ENCODE assay signal across 20 cellular contexts in the genomic region with DNA sequence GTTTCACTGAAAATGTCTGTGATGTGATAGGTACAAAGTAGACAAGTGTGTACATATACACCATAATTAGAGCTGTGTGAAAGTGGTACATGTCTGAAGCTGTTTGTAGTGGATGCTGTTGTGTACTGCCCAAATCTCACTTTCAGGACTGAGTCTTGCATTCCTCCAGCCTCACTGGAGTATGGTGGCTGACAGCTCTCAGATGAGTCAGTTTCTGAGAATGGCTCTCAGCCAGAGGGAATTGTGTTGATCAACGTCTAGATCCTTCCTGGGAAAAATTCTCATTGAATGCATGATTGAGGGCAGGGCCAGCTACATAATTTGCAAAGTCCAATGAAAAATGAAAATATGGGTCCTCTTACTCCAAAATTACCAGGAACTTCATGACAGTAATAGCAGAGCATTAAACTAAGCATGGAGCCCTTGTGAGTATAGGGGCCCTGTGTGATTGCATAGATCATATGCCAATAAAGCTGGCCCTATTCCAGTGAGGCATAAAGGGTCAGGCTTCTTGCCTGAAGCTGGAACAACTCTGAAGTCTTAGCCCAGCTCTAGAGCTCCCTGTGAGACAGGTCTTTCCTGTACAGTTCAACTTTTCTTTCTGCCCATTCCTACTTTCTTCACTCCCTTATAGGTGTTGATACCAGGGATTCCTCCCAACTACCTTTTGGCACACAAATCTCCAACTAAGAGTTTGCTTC. TPM values are rescaled to one million over a fixed set of nuclear protein-coding genes. Genes with fewer than 3 reads are reported as not detected.
DNase-seq lines count a peak whose midpoint lies in the region; ATAC-seq, FAIRE-seq and TF ChIP-seq lines count a peak whose summit lies in the region.
"Had no signal": no experiment of that assay in that cellular context is flagged by ENCODE, and none has a peak within 500 bp of the region (broad histone marks: within the 10 kb centered on the region; RNA-seq: fewer than 3 reads in every experiment).

No MANE protein-coding gene starts in this region.

- H3K4me1 ChIP-seq in astrocyte (ENCODE audit: insufficient read depth, low read length), result peaks cover 4% of the 10 kb centered on the region

- H3K27me3 ChIP-seq in astrocyte (ENCODE audit: insufficient read depth, low read length), result no peaks in the 10 kb centered on the region
- H3K27me3 ChIP-seq in WERI-Rb-1 (ENCODE audit: insufficient read depth, low read depth, severe bottlenecking), result no peaks in the 10 kb centered on the region
- H3K27me3 ChIP-seq: tibial nerve had no signal

- DNase-seq in ACHN, result peak; percentile 26
- peak; percentile 35 for DNase-seq in HFFc6
- DNase-seq in astrocyte (ENCODE audit: low read depth), result peak; percentile 54
- DNase-seq in foreskin melanocyte, result peak; percentile 64
- no peak for DNase-seq in endothelial cell (ENCODE audit: low spot score)
- no peak for DNase-seq in WERI-Rb-1
- no peak for DNase-seq in NOMO-1 (lab: John Stamatoyannopoulos, UW; ENCODE audit: unreplicated experiment in 2 of 2)
- DNase-seq: activated CD8-positive, alpha-beta T cell treated with anti-CD3 and anti-CD28 coated beads for 36 hours; activated gamma-delta T cell; caudate nucleus; GOT3; MV-4-11; RPMI8226; stimulated activated CD4-positive, alpha-beta T cell treated with anti-CD3 and anti-CD28 coated beads, Interleukin-15, amount 100 ng/mL, for 24 hours; T-helper 9 cell had no signal

- H3K9me3 Mint-ChIP-seq in HFFc6 (no peaks in the 10 kb centered on the region), astrocyte (ENCODE audit: unreplicated experiment) (no peaks in the 10 kb centered on the region), endothelial cell (ENCODE audit: unreplicated experiment) (no peaks in the 10 kb centered on the region)
- H3K9me3 Mint-ChIP-seq: activated CD8-positive, alpha-beta T cell treated with anti-CD3 and anti-CD28 coated beads for 36 hours had no signal

- H3K4me3 ChIP-seq in astrocyte (ENCODE audit: insufficient read depth, low read depth, low read length) (no peak overlapping the region), WERI-Rb-1 (ENCODE audit: low read depth, low read length) (no peak overlapping the region)
- H3K4me3 ChIP-seq: tibial nerve had no signal

- no peak for ATAC-seq in GM19395 (IDR thresholded peaks at IDR 0.05; ENCODE audit: unreplicated experiment)
- ATAC-seq: activated CD8-positive, alpha-beta T cell treated with anti-CD3 and anti-CD28 coated beads for 36 hours had no signal

- FAIRE-seq in astrocyte (lab: Jason Lieb, UNC), result peak; percentile 9
- FAIRE-seq: endometrium had no signal

- no peaks in the 10 kb centered on the region for H3K79me2 ChIP-seq in astrocyte (ENCODE audit: insufficient read depth, low read length)
- H3K79me2 ChIP-seq: parathyroid adenoma had no signal

- H3K27ac Mint-ChIP-seq in HFFc6 (no peak overlapping the region), astrocyte (ENCODE audit: unreplicated experiment) (peak overlapping the region; percentile 62), endothelial cell (ENCODE audit: unreplicated experiment) (no peak overlapping the region)
- H3K27ac Mint-ChIP-seq: activated CD8-positive, alpha-beta T cell treated with anti-CD3 and anti-CD28 coated beads for 36 hours; mesothelial cell of epicardium had no signal

- in situ Hi-C loops in ACHN (cut with HindIII; ENCODE audit: low pct_ligation_motif_present, low pct_unique_long_range_greater_than_20kb, low sequenced_read_pairs), result no loop called here

- H2AFZ ChIP-seq in astrocyte (ENCODE audit: low read depth, low read length), result no peak overlapping the region
- H2AFZ ChIP-seq: parathyroid adenoma had no signal

- no peak overlapping the region for H3K4me3 Mint-ChIP-seq in HFFc6
- H3K4me3 Mint-ChIP-seq in astrocyte (ENCODE audit: unreplicated experiment), result no peak overlapping the region
- H3K4me3 Mint-ChIP-seq in endothelial cell (ENCODE audit: unreplicated experiment), result no peak overlapping the region
- H3K4me3 Mint-ChIP-seq: activated CD8-positive, alpha-beta T cell treated with anti-CD3 and anti-CD28 coated beads for 36 hours; mesothelial cell of epicardium had no signal

- H4K20me1 ChIP-seq in astrocyte (ENCODE audit: insufficient read depth, low read length), result no peaks in the 10 kb centered on the region

- TF ChIP-seq CTCF in HFFc6 (IDR thresholded peaks at IDR 0.05) (no peak), astrocyte (IDR thresholded peaks at IDR 0.05; ENCODE audit: insufficient read depth, low read depth, low read length) (no peak), endothelial cell (IDR thresholded peaks at IDR 0.05; ENCODE audit: unreplicated experiment) (no peak), WERI-Rb-1 (IDR thresholded peaks at IDR 0.05; ENCODE audit: low read depth, low read length) (no peak)

- H3K27ac ChIP-seq in astrocyte (ENCODE audit: low read depth, low read length) (no peak overlapping the region), WERI-Rb-1 (no peak overlapping the region)
- H3K27ac ChIP-seq: parathyroid adenoma, tibial nerve had no signal

- no peaks in the 10 kb centered on the region for H3K36me3 ChIP-seq in astrocyte (ENCODE audit: insufficient read depth, low read length)
- no peaks in the 10 kb centered on the region for H3K36me3 ChIP-seq in WERI-Rb-1
- H3K36me3 ChIP-seq: tibial nerve had no signal

- H3K9ac ChIP-seq in astrocyte (ENCODE audit: low read length), result no peak overlapping the region
- H3K9ac ChIP-seq: parathyroid adenoma had no signal

- H3K4me1 Mint-ChIP-seq in HFFc6 (ENCODE audit: low read depth), result peaks cover 5% of the 10 kb centered on the region; the same call in 1 of the 2 replicates
- peaks cover 8% of the 10 kb centered on the region for H3K4me1 Mint-ChIP-seq in astrocyte (ENCODE audit: low read depth, unreplicated experiment)
- H3K4me1 Mint-ChIP-seq in endothelial cell (ENCODE audit: unreplicated experiment), result peaks cover 14% of the 10 kb centered on the region

- H3K36me3 Mint-ChIP-seq in HFFc6 (ENCODE audit: low read depth) (no peaks in the 10 kb centered on the region), astrocyte (ENCODE audit: low read depth, unreplicated experiment) (no peaks in the 10 kb centered on the region), endothelial cell (ENCODE audit: low read depth, unreplicated experiment) (no peaks in the 10 kb centered on the region)
- H3K36me3 Mint-ChIP-seq: mesothelial cell of epicardium had no signal

- no peak overlapping the region for H3K4me2 ChIP-seq in astrocyte (ENCODE audit: low read length)

- H3K9me3 ChIP-seq in astrocyte (ENCODE audit: insufficient read depth, low read depth, low read length) (no peaks in the 10 kb centered on the region), WERI-Rb-1 (ENCODE audit: severe bottlenecking) (no peaks in the 10 kb centered on the region)
- H3K9me3 ChIP-seq: tibial nerve had no signal

- H3K27me3 Mint-ChIP-seq in HFFc6 (ENCODE audit: insufficient read depth) (peaks cover 2% of the 10 kb centered on the region; the same call in 1 of the 2 replicates), astrocyte (ENCODE audit: low read depth, unreplicated experiment) (peaks cover 20% of the 10 kb centered on the region), endothelial cell (ENCODE audit: unreplicated experiment) (peaks cover 5% of the 10 kb centered on the region)
- H3K27me3 Mint-ChIP-seq: activated CD8-positive, alpha-beta T cell treated with anti-CD3 and anti-CD28 coated beads for 36 hours had no signal

RNA-seq across cellular contexts. Expression of a gene that starts 10.8 kb away (rescaled TPM):
- total RNA-seq in HFFc6 (2021; fragmentation: NEBNext Ultra II Directional; extraction: Animal tissue kit (Norgen Biotek cat#: 25700)), result 1 to 10 TPM in 4 of 6 experiments, under 1 TPM in 2; 0.67 to 4.0 (median 1.2) TPM
- total RNA-seq in astrocyte (9.9 and 11.1 TPM in 2 replicates), endothelial cell (ENCODE audit: unreplicated experiment) (22.4 TPM)

Comparison
In these comparisons a context has a peak if more than half of its experiments do, and no peak if none do; other contexts are left out.
1. DNase-seq: peak in ACHN (single experiment), HFFc6 (single experiment), astrocyte (single experiment) and foreskin melanocyte (single experiment); none in endothelial cell (single experiment), WERI-Rb-1 (single experiment) and NOMO-1 (0 of 2).